ENCODE assay signal across 2 cellular contexts in the genomic region with DNA sequence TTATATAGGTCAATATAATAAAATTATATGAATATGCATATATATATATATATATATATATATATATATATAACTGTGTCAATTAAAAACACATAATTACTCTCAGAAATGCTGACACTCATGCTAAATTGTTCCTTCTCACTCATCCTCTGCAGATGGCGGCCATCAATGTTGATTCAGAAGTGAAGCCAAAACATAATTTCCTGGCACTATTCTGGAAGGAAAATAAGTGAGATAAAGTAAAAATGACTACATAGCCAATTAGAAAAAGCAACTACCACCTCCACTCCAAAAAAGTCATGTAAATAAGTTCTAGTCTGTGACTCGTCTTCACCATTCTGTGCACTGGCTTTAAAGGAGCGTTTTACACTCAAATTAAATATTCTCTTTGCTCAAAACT.
TF ChIP-seq lines count a peak whose summit lies in the region.

No MANE protein-coding gene starts in this region.

TF ChIP-seq in GM12878, 131 proteins besides CTCF, POLR2A, EP300 and RAD21:
- TF ChIP-seq KDM1A (IDR thresholded peaks at IDR 0.05; ENCODE audit: borderline replicate concordance) (no peak), SUZ12 (IDR thresholded peaks at IDR 0.05; ENCODE audit: unreplicated experiment) (no peak), SRF (IDR thresholded peaks at IDR 0.05; ENCODE audit: low read depth in 2 of 2, low read length in 2 of 2) (no peak), TARDBP (IDR thresholded peaks at IDR 0.05; ENCODE audit: borderline replicate concordance) (no peak), ATF2 (IDR thresholded peaks at IDR 0.05; ENCODE audit: low read length) (no peak), BACH1 (IDR thresholded peaks at IDR 0.05; ENCODE audit: borderline replicate concordance) (no peak), SMC3 (IDR thresholded peaks at IDR 0.05; ENCODE audit: borderline replicate concordance, low read length) (no peak), SMAD1 (IDR thresholded peaks at IDR 0.05; ENCODE audit: low read depth, partially characterized antibody) (no peak), HCFC1 (IDR thresholded peaks at IDR 0.05; ENCODE audit: low read length) (no peak), NR2F1 (conservative IDR thresholded peaks at IDR 0.05) (no peak), WRNIP1 (IDR thresholded peaks at IDR 0.05; ENCODE audit: borderline replicate concordance, low read depth, low read length) (no peak), HDAC6 (IDR thresholded peaks at IDR 0.05; ENCODE audit: unreplicated experiment) (no peak), MXI1 (IDR thresholded peaks at IDR 0.05; ENCODE audit: low read depth, low read length) (no peak)
- TF ChIP-seq, protein P1, sequence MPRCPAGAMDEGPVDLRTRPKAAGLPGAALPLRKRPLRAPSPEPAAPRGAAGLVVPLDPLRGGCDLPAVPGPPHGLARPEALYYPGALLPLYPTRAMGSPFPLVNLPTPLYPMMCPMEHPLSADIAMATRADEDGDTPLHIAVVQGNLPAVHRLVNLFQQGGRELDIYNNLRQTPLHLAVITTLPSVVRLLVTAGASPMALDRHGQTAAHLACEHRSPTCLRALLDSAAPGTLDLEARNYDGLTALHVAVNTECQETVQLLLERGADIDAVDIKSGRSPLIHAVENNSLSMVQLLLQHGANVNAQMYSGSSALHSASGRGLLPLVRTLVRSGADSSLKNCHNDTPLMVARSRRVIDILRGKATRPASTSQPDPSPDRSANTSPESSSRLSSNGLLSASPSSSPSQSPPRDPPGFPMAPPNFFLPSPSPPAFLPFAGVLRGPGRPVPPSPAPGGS (IDR thresholded peaks at IDR 0.05; ENCODE audit: borderline replicate concordance, insufficient read depth, low read depth, low read length, poor library complexity, severe bottlenecking): no peak
- TF ChIP-seq, protein P2, sequence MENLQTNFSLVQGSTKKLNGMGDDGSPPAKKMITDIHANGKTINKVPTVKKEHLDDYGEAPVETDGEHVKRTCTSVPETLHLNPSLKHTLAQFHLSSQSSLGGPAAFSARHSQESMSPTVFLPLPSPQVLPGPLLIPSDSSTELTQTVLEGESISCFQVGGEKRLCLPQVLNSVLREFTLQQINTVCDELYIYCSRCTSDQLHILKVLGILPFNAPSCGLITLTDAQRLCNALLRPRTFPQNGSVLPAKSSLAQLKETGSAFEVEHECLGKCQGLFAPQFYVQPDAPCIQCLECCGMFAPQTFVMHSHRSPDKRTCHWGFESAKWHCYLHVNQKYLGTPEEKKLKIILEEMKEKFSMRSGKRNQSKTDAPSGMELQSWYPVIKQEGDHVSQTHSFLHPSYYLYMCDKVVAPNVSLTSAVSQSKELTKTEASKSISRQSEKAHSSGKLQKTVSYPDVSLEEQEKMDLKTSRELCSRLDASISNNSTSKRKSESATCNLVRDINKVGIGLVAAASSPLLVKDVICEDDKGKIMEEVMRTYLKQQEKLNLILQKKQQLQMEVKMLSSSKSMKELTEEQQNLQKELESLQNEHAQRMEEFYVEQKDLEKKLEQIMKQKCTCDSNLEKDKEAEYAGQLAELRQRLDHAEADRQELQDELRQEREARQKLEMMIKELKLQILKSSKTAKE (IDR thresholded peaks at IDR 0.05; ENCODE audit: low read depth, poor library complexity, severe bottlenecking): no peak

TF ChIP-seq in endothelial cell of umbilical vein, 7 proteins besides CTCF, POLR2A, EP300 and RAD21:
- TF ChIP-seq MAX (IDR thresholded peaks at IDR 0.05; ENCODE audit: insufficient read depth, insufficient read length): no peak
- TF ChIP-seq FOS (IDR thresholded peaks at IDR 0.05; ENCODE audit: borderline replicate concordance, insufficient read depth, low read length): no peak
- TF ChIP-seq MYC (IDR thresholded peaks at IDR 0.05; ENCODE audit: low read depth, low read length): no peak
- no peak for TF ChIP-seq POLR2AphosphoS5 (IDR thresholded peaks at IDR 0.05; ENCODE audit: insufficient read depth, low read depth, low read length)
- TF ChIP-seq EZH2 (IDR thresholded peaks at IDR 0.05; ENCODE audit: borderline replicate concordance, low read depth, low read length, severe bottlenecking): no peak
- TF ChIP-seq JUN (IDR thresholded peaks at IDR 0.05; ENCODE audit: borderline replicate concordance, insufficient read depth, insufficient read length, low read depth): no peak
- no peak for TF ChIP-seq GATA2 (IDR thresholded peaks at IDR 0.05; ENCODE audit: insufficient read depth, insufficient read length, low read depth, low read length)
